In genomic region chr13:83876546-83876945, GRCh38 we compare ENCODE assay signal across 17 cellular contexts. TPM values are rescaled to one million over a fixed set of nuclear protein-coding genes. Genes with fewer than 3 reads are reported as not detected.
DNase-seq lines count a peak whose midpoint lies in the region; ATAC-seq and TF ChIP-seq lines count a peak whose summit lies in the region.
"Had no signal": no experiment of that assay in that cellular context is flagged by ENCODE, and none has a peak within 500 bp of the region (broad histone marks: within the 10 kb centered on the region; RNA-seq: fewer than 3 reads in every experiment).

No MANE protein-coding gene starts in this region.

- H3K9me3 ChIP-seq in sigmoid colon: no peaks in the 10 kb centered on the region
- H3K9me3 ChIP-seq: lower lobe of right lung had no signal

- in situ Hi-C loops in ACHN (cut with HindIII; ENCODE audit: low pct_ligation_motif_present, low pct_unique_long_range_greater_than_20kb, low sequenced_read_pairs): no loop called here

- TF ChIP-seq POLR2A in sigmoid colon (IDR thresholded peaks at IDR 0.05): no peak

- peaks cover 0 to 26% (median 20%) of the 10 kb centered on the region in 4 donors for H3K4me1 ChIP-seq in sigmoid colon
- H3K4me1 ChIP-seq: lower lobe of right lung had no signal

- DNase-seq in ACHN (no peak), NCI-H2196 treated with DMSO at 0.1 percent for 48 hours (lab: John Stamatoyannopoulos, UW; ENCODE audit: unreplicated experiment) (no peak), sigmoid colon (no peak), NCI-H1092 (lab: John Stamatoyannopoulos, UW) (no peak)
- DNase-seq: activated B cell treated with CpG ODN at 0.5 μM for 24 hours; activated effector memory CD4-positive, alpha-beta T cell treated with anti-CD3 and anti-CD28 coated beads, Interleukin-2, amount 50 U/mL, for 16 hours; lower lobe of right lung; NCI-H1417 treated with DMSO at 0.1 percent for 48 hours; NCI-H82; nucleus accumbens had no signal

- ATAC-seq in GM18519 (IDR thresholded peaks at IDR 0.05; ENCODE audit: low FRiP score, unreplicated experiment) (peak; percentile 96), GM21367 (IDR thresholded peaks at IDR 0.05; ENCODE audit: unreplicated experiment) (peak; percentile 92), HG02938 (IDR thresholded peaks at IDR 0.05; ENCODE audit: unreplicated experiment) (peak; percentile 93), HG03575 (IDR thresholded peaks at IDR 0.05; ENCODE audit: extremely low read depth, insufficient number of reproducible peaks, low FRiP score, unreplicated experiment) (peak; percentile 91)
- ATAC-seq: lower lobe of right lung had no signal

- TF ChIP-seq CTCF in sigmoid colon (IDR thresholded peaks at IDR 0.05): no peak

- H3K4me3 ChIP-seq in sigmoid colon: no peak overlapping the region
- H3K4me3 ChIP-seq: lower lobe of right lung had no signal

- H3K27me3 ChIP-seq in sigmoid colon: peaks cover 5 to 34% (median 22%) of the 10 kb centered on the region in 3 donors

- H3K36me3 ChIP-seq in sigmoid colon: no peaks in the 10 kb centered on the region
- H3K36me3 ChIP-seq: lower lobe of right lung had no signal

- WGBS in sigmoid colon, 2 donors: 74 to 85% methylated on average over 3 of the region's 3 CpGs

- intact Hi-C loops in sigmoid colon (cut with DNase I): no loop called here

- no peak for TF ChIP-seq EP300 in sigmoid colon (IDR thresholded peaks at IDR 0.05)

- no peak overlapping the region for H3K27ac ChIP-seq in sigmoid colon
- H3K27ac ChIP-seq: C4-2B, lower lobe of right lung had no signal

RNA-seq across cellular contexts. Expression of gene SLITRK1, which starts 5.7 kb away (rescaled TPM):
- under 1 TPM in 1 of 4 donors, not detected in 3; 0.36 TPM for total RNA-seq in sigmoid colon
- polyA plus RNA-seq in sigmoid colon: under 1 TPM in 2 of 3 donors, not detected in 1; 0.03 to 0.23 TPM
- total RNA-seq: activated B cell treated with CpG ODN at 0.5 μM for 24 hours, endothelial cell of umbilical vein, HT1080, lower lobe of right lung had no signal
- polyA plus RNA-seq: endothelial cell of umbilical vein had no signal
